ENCODE assay signal across 17 cellular contexts in genomic region chrX:13212191-13212651, GRCh38.
DNase-seq lines count a peak whose midpoint lies in the region; ATAC-seq and TF ChIP-seq lines count a peak whose summit lies in the region.
"Had no signal": no experiment of that assay in that cellular context is flagged by ENCODE, and none has a peak within 500 bp of the region (broad histone marks: within the 10 kb centered on the region; RNA-seq: fewer than 3 reads in every experiment).

No MANE protein-coding gene starts in this region.

- H3K4me1 Mint-ChIP-seq in brain (peaks cover 34% of the 10 kb centered on the region), Caco-2 (ENCODE audit: low read depth, unreplicated experiment) (peaks cover 5% of the 10 kb centered on the region)

- H3K36me3 Mint-ChIP-seq in brain, result no peaks in the 10 kb centered on the region
- H3K36me3 Mint-ChIP-seq in Caco-2 (ENCODE audit: insufficient read depth, unreplicated experiment), result no peaks in the 10 kb centered on the region

- TF ChIP-seq CTCF in right atrium auricular region (IDR thresholded peaks at IDR 0.05), result no peak
- no peak for TF ChIP-seq CTCF in brain (conservative IDR thresholded peaks at IDR 0.05)
- no peak for TF ChIP-seq CTCF in hepatocyte (IDR thresholded peaks at IDR 0.05; ENCODE audit: poor library complexity)
- no peak for TF ChIP-seq CTCF in vagina (IDR thresholded peaks at IDR 0.05)
- no peak for TF ChIP-seq CTCF in Caco-2 (IDR thresholded peaks at IDR 0.05; ENCODE audit: insufficient read depth in 1 of 2, low read depth in 1 of 2, low read length in 1 of 2, severe bottlenecking in 1 of 2, unreplicated experiment in 1 of 2)

- POLR2A ChIA-PET in Caco-2 (lab: Charles Lee), result no interaction called here

- H3K4me3 ChIP-seq in right atrium auricular region (no peak overlapping the region), hepatocyte (no peak overlapping the region), vagina (no peak overlapping the region), Caco-2 (ENCODE audit: low read depth, low read length) (no peak overlapping the region)

- H3K27ac ChIP-seq in right atrium auricular region, result peak overlapping the region in 1 of 2 donors; percentile 15
- H3K27ac ChIP-seq in hepatocyte, result peak overlapping the region; percentile 11
- H3K27ac ChIP-seq in vagina, result peak overlapping the region; percentile 27
- H3K27ac ChIP-seq: RWPE1 had no signal

- H3K27me3 ChIP-seq in right atrium auricular region (no peaks in the 10 kb centered on the region), hepatocyte (no peaks in the 10 kb centered on the region), vagina (no peaks in the 10 kb centered on the region), Caco-2 (replicated peaks; ENCODE audit: control insufficient read depth, insufficient read depth, low read length) (no peaks in the 10 kb centered on the region)

- H3K27me3 Mint-ChIP-seq in brain, result peaks cover 2% of the 10 kb centered on the region
- H3K27me3 Mint-ChIP-seq in Caco-2 (ENCODE audit: insufficient read depth, unreplicated experiment), result no peaks in the 10 kb centered on the region

- H3K4me3 Mint-ChIP-seq in brain (peak overlapping the region in 3 of 5 experiments; percentile 5 to 53 (median 43)), Caco-2 (ENCODE audit: unreplicated experiment) (no peak overlapping the region)
- H3K4me3 Mint-ChIP-seq: activated CD8-positive, alpha-beta T cell treated with anti-CD3 and anti-CD28 coated beads, Interleukin-2, amount 10 ng/mL, durations not matched to agents 7 days and 5 days had no signal

- 53% methylated on average over 1 of the region's 1 CpG for WGBS in hepatocyte (ENCODE audit: low lambda C conversion rate, missing lambda C conversion rate)

- no peaks in the 10 kb centered on the region for H4K20me1 ChIP-seq in hepatocyte (ENCODE audit: insufficient read depth, poor library complexity, severe bottlenecking)

- no peaks in the 10 kb centered on the region for H3K79me2 ChIP-seq in hepatocyte

- peaks cover 0 to 5% of the 10 kb centered on the region in 2 donors for H3K4me1 ChIP-seq in right atrium auricular region
- H3K4me1 ChIP-seq in hepatocyte (ENCODE audit: insufficient read depth), result no peaks in the 10 kb centered on the region
- peaks cover 13% of the 10 kb centered on the region for H3K4me1 ChIP-seq in vagina
- H3K4me1 ChIP-seq in Caco-2, result no peaks in the 10 kb centered on the region

- no peaks in the 10 kb centered on the region for H3K36me3 ChIP-seq in right atrium auricular region
- no peaks in the 10 kb centered on the region for H3K36me3 ChIP-seq in hepatocyte (replicated peaks; ENCODE audit: insufficient read depth, low read depth)
- no peaks in the 10 kb centered on the region for H3K36me3 ChIP-seq in vagina
- no peaks in the 10 kb centered on the region for H3K36me3 ChIP-seq in Caco-2 (ENCODE audit: control insufficient read depth, insufficient read depth, low read length)

- ATAC-seq in Right ventricle myocardium superior (ENCODE audit: poor library complexity), result peak; percentile 63
- no peak for ATAC-seq in HG02973 (IDR thresholded peaks at IDR 0.05; ENCODE audit: unreplicated experiment)
- ATAC-seq: activated CD8-positive, alpha-beta T cell treated with anti-CD3 and anti-CD28 coated beads, Interleukin-2, amount 10 ng/mL, durations not matched to agents 7 days and 5 days had no signal

- H3K9me3 ChIP-seq in right atrium auricular region (peaks cover 0 to 4% of the 10 kb centered on the region in 2 donors), hepatocyte (ENCODE audit: low read depth) (no peaks in the 10 kb centered on the region), vagina (no peaks in the 10 kb centered on the region), Caco-2 (no peaks in the 10 kb centered on the region)

- CTCF ChIA-PET in Caco-2 (lab: Charles Lee), result no interaction called here

- DNase-seq in Right ventricle myocardium superior (no peak), right atrium auricular region (ENCODE audit: low spot score) (no peak), hepatocyte (ENCODE audit: low spot score) (no peak), vagina (ENCODE audit: extremely low spot score in 2 of 2) (no peak), NCI-H226 (no peak), Caco-2 (no peak)
- DNase-seq: ACHN; activated CD8-positive, alpha-beta T cell treated with anti-CD3 and anti-CD28 coated beads, Interleukin-2, amount 10 ng/mL, durations not matched to agents 7 days and 5 days; activated naive CD4-positive, alpha-beta T cell treated with Interleukin-2 at 50 U/mL for 16 hours; DMS79 treated with DMSO at 0.1 percent for 48 hours; NCI-H1092 treated with DMSO at 0.1 percent for 48 hours; NCI-H345; stimulated activated CD8-positive, alpha-beta memory T cell treated with anti-CD3 and anti-CD28 coated beads, Interleukin-4, amount 100 ng/mL, for 48 hours; T-helper 9 cell had no signal

- BruUV-seq in Caco-2 (replicated peaks; lab: Mats Ljungman, UMichigan), result no TSS peak

- H3K9me3 Mint-ChIP-seq in brain (peaks cover 0 to 15% (median 2%) of the 10 kb centered on the region in 5 experiments), Caco-2 (ENCODE audit: unreplicated experiment) (no peaks in the 10 kb centered on the region)

- H3K9me2 ChIP-seq in hepatocyte (replicated peaks; ENCODE audit: insufficient read depth), result no peaks in the 10 kb centered on the region

- no peak for TF ChIP-seq POLR2A in vagina (IDR thresholded peaks at IDR 0.05)

- H2AFZ ChIP-seq in hepatocyte, result no peak overlapping the region

- H3K27ac Mint-ChIP-seq in brain, result peak overlapping the region; percentile 17 to 94 (median 74)
- H3K27ac Mint-ChIP-seq in Caco-2 (ENCODE audit: unreplicated experiment), result no peak overlapping the region
- H3K27ac Mint-ChIP-seq: activated CD8-positive, alpha-beta T cell treated with anti-CD3 and anti-CD28 coated beads, Interleukin-2, amount 10 ng/mL, durations not matched to agents 7 days and 5 days had no signal

- no peak overlapping the region for H3K4me2 ChIP-seq in hepatocyte

- intact Hi-C loops in Right ventricle myocardium superior (cut with DNase I) (no loop called here), vagina (cut with DNase I) (no loop called here), Caco-2 (cut with micrococcal nuclease; ENCODE audit: unreplicated experiment) (no loop called here)
